Comparison of ENCODE assay signal across 9 cellular contexts in the genomic region with DNA sequence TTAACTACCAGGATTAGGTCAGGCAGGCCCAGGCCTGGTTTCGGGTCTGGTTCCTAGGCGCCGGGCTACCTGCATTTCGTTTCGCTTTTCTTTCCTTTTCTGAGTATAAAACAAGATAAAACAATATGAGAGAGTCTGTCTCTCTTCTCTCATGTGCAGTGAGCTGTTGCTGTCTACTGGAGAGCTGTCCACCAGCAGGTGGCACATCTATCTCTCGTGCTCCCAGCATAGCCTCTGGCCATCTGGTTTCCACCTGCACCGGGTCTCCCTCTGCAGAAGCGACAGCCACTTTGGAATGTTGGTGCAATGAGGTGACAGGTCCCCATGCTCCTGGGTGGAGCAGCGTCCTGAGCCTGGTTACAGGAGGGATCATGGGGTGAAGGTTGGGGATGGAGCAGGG. TPM values are rescaled to one million over a fixed set of nuclear protein-coding genes. Genes with fewer than 3 reads are reported as not detected.
A peak's percentile ranks its signal among the peaks of the same experiment; 100 is the strongest.
DNase-seq lines count a peak whose midpoint lies in the region; ATAC-seq and TF ChIP-seq lines count a peak whose summit lies in the region.
"Had no signal": no experiment of that assay in that cellular context is flagged by ENCODE, and none has a peak within 500 bp of the region (broad histone marks: within the 10 kb centered on the region; RNA-seq: fewer than 3 reads in every experiment).

No MANE protein-coding gene starts in this region.

- peak; percentile 55 for DNase-seq in activated CD8-positive, alpha-beta memory T cell treated with anti-CD3 and anti-CD28 coated beads, Interleukin-2, amount 10 ng/mL, durations not matched to agents 7 days and 5 days
- no peak for DNase-seq in activated CD8-positive, alpha-beta memory T cell treated with anti-CD3 and anti-CD28 coated beads for 24 hours
- DNase-seq in NCI-H146 (lab: John Stamatoyannopoulos, UW) (peak; percentile 80), erythroblast (lab: John Stamatoyannopoulos, UW) (peak; percentile 12 to 16), naive B cell (no peak), putamen (ENCODE audit: low spot score) (no peak)
- DNase-seq in activated CD4-positive, alpha-beta T cell treated with anti-CD3 and anti-CD28 coated beads for 4 hours, result peak; percentile 11 to 14

- ATAC-seq in activated CD8-positive, alpha-beta memory T cell treated with anti-CD3 and anti-CD28 coated beads, Interleukin-2, amount 10 ng/mL, durations not matched to agents 7 days and 5 days, result peak; percentile 91
- peak; percentile 59 for ATAC-seq in naive B cell (ENCODE audit: low read depth in 2 of 2)
- no peak for ATAC-seq in HG03342 (IDR thresholded peaks at IDR 0.05; ENCODE audit: unreplicated experiment)

- H3K27me3 Mint-ChIP-seq in activated CD8-positive, alpha-beta memory T cell treated with anti-CD3 and anti-CD28 coated beads, Interleukin-2, amount 10 ng/mL, durations not matched to agents 7 days and 5 days, result peaks cover 4% of the 10 kb centered on the region
- H3K27me3 Mint-ChIP-seq in naive B cell, result peaks cover 8 to 43% (median 11%) of the 10 kb centered on the region in 3 donors

- H3K4me1 Mint-ChIP-seq in activated CD8-positive, alpha-beta memory T cell treated with anti-CD3 and anti-CD28 coated beads, Interleukin-2, amount 10 ng/mL, durations not matched to agents 7 days and 5 days, result peaks cover 10% of the 10 kb centered on the region
- peaks cover 5 to 12% (median 12%) of the 10 kb centered on the region in 3 donors for H3K4me1 Mint-ChIP-seq in naive B cell

- TF ChIP-seq POLR2A in erythroblast (IDR thresholded peaks at IDR 0.05; ENCODE audit: low read length), result no peak

- no peaks in the 10 kb centered on the region for H3K9me3 Mint-ChIP-seq in activated CD8-positive, alpha-beta memory T cell treated with anti-CD3 and anti-CD28 coated beads, Interleukin-2, amount 10 ng/mL, durations not matched to agents 7 days and 5 days (ENCODE audit: low read depth)
- H3K9me3 Mint-ChIP-seq in naive B cell, result no peaks in the 10 kb centered on the region

- peak overlapping the region; percentile 62 for H3K4me3 Mint-ChIP-seq in activated CD8-positive, alpha-beta memory T cell treated with anti-CD3 and anti-CD28 coated beads, Interleukin-2, amount 10 ng/mL, durations not matched to agents 7 days and 5 days
- H3K4me3 Mint-ChIP-seq in naive B cell, result peak overlapping the region; percentile 3 to 73 (median 56)

- H3K36me3 Mint-ChIP-seq in activated CD8-positive, alpha-beta memory T cell treated with anti-CD3 and anti-CD28 coated beads, Interleukin-2, amount 10 ng/mL, durations not matched to agents 7 days and 5 days, result no peaks in the 10 kb centered on the region
- H3K36me3 Mint-ChIP-seq in naive B cell, result no peaks in the 10 kb centered on the region

- CTCF ChIA-PET in activated CD8-positive, alpha-beta memory T cell treated with anti-CD3 and anti-CD28 coated beads, Interleukin-2, amount 10 ng/mL, durations not matched to agents 7 days and 5 days (lab: Charles Lee), result interaction anchor here (0.8 to 2.0 kb wide), 2 partner anchors 113 to 206 kb away, joined by 3 to 5 read pairs; no protein-coding TSS in a partner anchor

- H3K27ac Mint-ChIP-seq in activated CD8-positive, alpha-beta memory T cell treated with anti-CD3 and anti-CD28 coated beads, Interleukin-2, amount 10 ng/mL, durations not matched to agents 7 days and 5 days, result no peak overlapping the region
- peak overlapping the region in 2 of 6 donors; percentile 7 to 82 for H3K27ac Mint-ChIP-seq in naive B cell

RNA-seq across cellular contexts. Expression of gene RIBC2, which starts 27.7 kb away (rescaled TPM):
- 10 to 100 TPM; 12.8 to 16.2 TPM for total RNA-seq in activated CD8-positive, alpha-beta memory T cell treated with anti-CD3 and anti-CD28 coated beads, Interleukin-2, amount 10 ng/mL, durations not matched to agents 7 days and 5 days
- under 1 TPM in 1 of 6 donors, not detected in 5; 0.20 TPM for polyA plus RNA-seq in naive B cell (ENCODE audit: low read depth in 6 of 6)
- total RNA-seq: subcutaneous adipose tissue had no signal

RNA-seq across cellular contexts. Expression of gene SMC1B, which starts 27.8 kb away (rescaled TPM):
- 1 to 10 TPM in 1 of 2 experiments, under 1 TPM in 1; 0.68 to 2.4 TPM for total RNA-seq in activated CD8-positive, alpha-beta memory T cell treated with anti-CD3 and anti-CD28 coated beads, Interleukin-2, amount 10 ng/mL, durations not matched to agents 7 days and 5 days
- polyA plus RNA-seq in naive B cell (ENCODE audit: low read depth in 6 of 6), result not detected

Comparison
In these comparisons a context has a peak if more than half of its experiments do, and no peak if none do; other contexts are left out.
1. DNase-seq: peak in activated CD8-positive, alpha-beta memory T cell treated with anti-CD3 and anti-CD28 coated beads, Interleukin-2, amount 10 ng/mL, durations not matched to agents 7 days and 5 days (single experiment), NCI-H146 (single experiment), activated CD4-positive, alpha-beta T cell treated with anti-CD3 and anti-CD28 coated beads for 4 hours (2 of 2) and erythroblast (2 of 2); none in activated CD8-positive, alpha-beta memory T cell treated with anti-CD3 and anti-CD28 coated beads for 24 hours (single experiment), naive B cell (single experiment) and putamen (single experiment).